Comparison of ENCODE assay signal across 8 cellular contexts in genomic region chr3:46930176-46930944, GRCh38. TPM values are rescaled to one million over a fixed set of nuclear protein-coding genes. Genes with fewer than 3 reads are reported as not detected.
A peak's percentile ranks its signal among the peaks of the same experiment; 100 is the strongest.
DNase-seq lines count a peak whose midpoint lies in the region; ATAC-seq and TF ChIP-seq lines count a peak whose summit lies in the region.

No MANE protein-coding gene starts in this region.

- no peak for ATAC-seq in memory B cell (ENCODE audit: low read depth)
- no peak for ATAC-seq in HG02840 (IDR thresholded peaks at IDR 0.05; ENCODE audit: low FRiP score, unreplicated experiment)

- H3K9me3 ChIP-seq in ascending aorta (no peaks in the 10 kb centered on the region), tibial artery (no peaks in the 10 kb centered on the region)

- peaks cover 43% of the 10 kb centered on the region for H3K36me3 Mint-ChIP-seq in activated CD4-positive, alpha-beta T cell treated with anti-CD3 and anti-CD28 coated beads, Interleukin-2, amount 10 ng/mL, durations not matched to agents 24 days and 14 days (ENCODE audit: low read depth)
- H3K36me3 Mint-ChIP-seq in memory B cell: peaks cover 11% of the 10 kb centered on the region

- H3K27ac ChIP-seq in ascending aorta (peak overlapping the region; percentile 83 to 85), tibial artery (peak overlapping the region; percentile 80 to 85)

- no peaks in the 10 kb centered on the region for H3K27me3 Mint-ChIP-seq in activated CD4-positive, alpha-beta T cell treated with anti-CD3 and anti-CD28 coated beads, Interleukin-2, amount 10 ng/mL, durations not matched to agents 24 days and 14 days
- H3K27me3 Mint-ChIP-seq in memory B cell: no peaks in the 10 kb centered on the region

- intact Hi-C loops in activated CD4-positive, alpha-beta T cell treated with anti-CD3 and anti-CD28 coated beads, Interleukin-2, amount 10 ng/mL, durations not matched to agents 24 days and 14 days (cut with micrococcal nuclease): loop anchor here (2.0 to 5.0 kb wide), 2 partner anchors 18 to 42 kb away; no protein-coding TSS in a partner anchor
- intact Hi-C loops in ascending aorta (cut with DNase I): loop anchor here (10.0 kb wide), 2 partner anchors 354 to 384 kb away; partner anchors contain the start of genes KIF9 and KLHL18
- intact Hi-C loops in tibial artery (cut with DNase I; ENCODE audit: low total_unique reads): no loop called here

- H3K4me1 ChIP-seq in ascending aorta: peaks cover 51 to 98% of the 10 kb centered on the region in 2 donors
- H3K4me1 ChIP-seq in tibial artery: peaks cover 6 to 100% (median 96%) of the 10 kb centered on the region in 4 donors

- H3K27me3 ChIP-seq in ascending aorta: no peaks in the 10 kb centered on the region
- H3K27me3 ChIP-seq in tibial artery: no peaks in the 10 kb centered on the region

- DNase-seq in activated CD4-positive, alpha-beta T cell treated with anti-CD3 and anti-CD28 coated beads, Interleukin-2, amount 10 ng/mL, durations not matched to agents 24 days and 14 days: no peak
- DNase-seq in activated CD4-positive, alpha-beta T cell treated with anti-CD3 and anti-CD28 coated beads for 4 hours: no peak
- DNase-seq in ascending aorta (ENCODE audit: low spot score in 2 of 2): no peak
- no peak for DNase-seq in memory B cell (ENCODE audit: low spot score in 2 of 2)
- DNase-seq in tibial artery: peak; percentile 35 to 65
- no peak for DNase-seq in NK-92 (lab: John Stamatoyannopoulos, UW; ENCODE audit: unreplicated experiment)
- no peak for DNase-seq in NCI-H146 treated with DMSO at 0.1 percent for 48 hours (lab: John Stamatoyannopoulos, UW; ENCODE audit: unreplicated experiment)

- H3K4me3 Mint-ChIP-seq in activated CD4-positive, alpha-beta T cell treated with anti-CD3 and anti-CD28 coated beads, Interleukin-2, amount 10 ng/mL, durations not matched to agents 24 days and 14 days: no peak overlapping the region
- peak overlapping the region; percentile 63 for H3K4me3 Mint-ChIP-seq in memory B cell

- H3K36me3 ChIP-seq in ascending aorta (peaks cover 7 to 9% of the 10 kb centered on the region in 2 donors), tibial artery (peaks cover 0 to 10% (median 3%) of the 10 kb centered on the region in 3 donors)

- peaks cover 6% of the 10 kb centered on the region for H3K9me3 Mint-ChIP-seq in activated CD4-positive, alpha-beta T cell treated with anti-CD3 and anti-CD28 coated beads, Interleukin-2, amount 10 ng/mL, durations not matched to agents 24 days and 14 days
- peaks cover 7% of the 10 kb centered on the region for H3K9me3 Mint-ChIP-seq in memory B cell

- peak overlapping the region; percentile 3 to 16 for H3K4me3 ChIP-seq in ascending aorta
- H3K4me3 ChIP-seq in tibial artery: no peak overlapping the region

- peak overlapping the region; percentile 86 for H3K27ac Mint-ChIP-seq in activated CD4-positive, alpha-beta T cell treated with anti-CD3 and anti-CD28 coated beads, Interleukin-2, amount 10 ng/mL, durations not matched to agents 24 days and 14 days
- peak overlapping the region; percentile 94 for H3K27ac Mint-ChIP-seq in memory B cell

- peaks cover 57% of the 10 kb centered on the region for H3K4me1 Mint-ChIP-seq in activated CD4-positive, alpha-beta T cell treated with anti-CD3 and anti-CD28 coated beads, Interleukin-2, amount 10 ng/mL, durations not matched to agents 24 days and 14 days
- H3K4me1 Mint-ChIP-seq in memory B cell: peaks cover 65% of the 10 kb centered on the region

- TF ChIP-seq CTCF in ascending aorta (IDR thresholded peaks at IDR 0.05) (no peak), tibial artery (IDR thresholded peaks at IDR 0.05) (no peak)

RNA-seq across cellular contexts. Expression of gene CCDC12, which starts 46.2 kb away (rescaled TPM):
- total RNA-seq in activated CD4-positive, alpha-beta T cell treated with anti-CD3 and anti-CD28 coated beads, Interleukin-2, amount 10 ng/mL, durations not matched to agents 24 days and 14 days: 55.3 and 66.2 TPM in 2 replicates
- 34.3 TPM for total RNA-seq in ascending aorta

RNA-seq across cellular contexts. Expression of gene NBEAL2, which starts 49.1 kb away (rescaled TPM):
- 115 and 119 TPM in 2 replicates for total RNA-seq in activated CD4-positive, alpha-beta T cell treated with anti-CD3 and anti-CD28 coated beads, Interleukin-2, amount 10 ng/mL, durations not matched to agents 24 days and 14 days
- 70.2 TPM for total RNA-seq in ascending aorta

RNA-seq across cellular contexts. Expression of gene PTH1R, which starts 52.8 kb away (rescaled TPM):
- not detected in 2 replicates for total RNA-seq in activated CD4-positive, alpha-beta T cell treated with anti-CD3 and anti-CD28 coated beads, Interleukin-2, amount 10 ng/mL, durations not matched to agents 24 days and 14 days
- 10.3 TPM for total RNA-seq in ascending aorta

Comparison
In these comparisons a context has a peak if more than half of its experiments do, and no peak if none do; other contexts are left out.
1. DNase-seq: peak in tibial artery (2 of 2); none in activated CD4-positive, alpha-beta T cell treated with anti-CD3 and anti-CD28 coated beads, Interleukin-2, amount 10 ng/mL, durations not matched to agents 24 days and 14 days (single experiment), activated CD4-positive, alpha-beta T cell treated with anti-CD3 and anti-CD28 coated beads for 4 hours (0 of 2), ascending aorta (0 of 2), memory B cell (0 of 2), NK-92 (single experiment) and NCI-H146 treated with DMSO at 0.1 percent for 48 hours (single experiment).
2. H3K4me3 ChIP-seq: peak in ascending aorta (2 of 2); none in tibial artery (0 of 2).
3. RNA of gene PTH1R, which starts 52.8 kb away (total RNA-seq): 10.3 TPM in ascending aorta (single experiment); not detected in activated CD4-positive, alpha-beta T cell treated with anti-CD3 and anti-CD28 coated beads, Interleukin-2, amount 10 ng/mL, durations not matched to agents 24 days and 14 days; every median in the first group is over 10 times any median in the second.